Comparison of ENCODE assay signal across 1 cellular context in genomic region chr14:65939184-65939583, GRCh38.
TF ChIP-seq lines count a peak whose summit lies in the region.

No MANE protein-coding gene starts in this region.

TF ChIP-seq in IMR-90, 13 proteins besides CTCF, POLR2A, EP300 and RAD21 (continued from another document):
- no peak for TF ChIP-seq CEBPB (IDR thresholded peaks at IDR 0.05; ENCODE audit: low read depth, low read length)
TF ChIP-seq in IMR-90: peak in this region for 1.
